18 cellular contexts compared by ENCODE assay signal in the genomic region with DNA sequence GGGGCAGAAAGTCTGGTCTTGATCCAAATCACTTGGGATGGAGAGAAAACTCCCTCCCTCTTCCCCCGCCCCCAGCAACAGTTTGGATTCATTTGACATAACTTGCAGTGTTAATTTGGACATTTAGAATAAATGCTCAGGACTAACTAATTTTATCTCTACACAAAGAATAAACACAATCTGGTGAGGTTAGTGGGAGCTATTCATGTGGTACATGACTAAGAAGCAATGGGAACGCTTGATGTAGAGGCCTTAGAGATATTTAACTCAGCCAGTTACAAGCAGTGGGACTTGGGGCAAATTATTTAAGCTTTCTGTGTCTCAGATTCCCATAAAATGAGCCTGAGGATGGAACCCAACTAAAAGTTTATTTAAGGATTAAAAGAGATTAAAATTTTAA.
"Had no signal": no experiment of that assay in that cellular context is flagged by ENCODE, and none has a peak within 500 bp of the region (broad histone marks: within the 10 kb centered on the region; RNA-seq: fewer than 3 reads in every experiment).

No MANE protein-coding gene starts in this region.

- H3K9me3 ChIP-seq: pancreas had no signal

- H3K36me3 ChIP-seq: adrenal gland, neutrophil, pancreas, sigmoid colon had no signal

- ATAC-seq: activated CD4-positive, alpha-beta T cell treated with anti-CD3 and anti-CD28 coated beads for 36 hours; activated naive CD4-positive, alpha-beta T cell treated with anti-CD3 and anti-CD28 coated beads, Interleukin-2, amount 50 U/mL, for 72 hours; foreskin keratinocyte; naive thymus-derived CD8-positive, alpha-beta T cell; T-cell; WTC11 had no signal

- DNase-seq: activated CD4-positive, alpha-beta T cell treated with anti-CD3 and anti-CD28 coated beads for 36 hours; activated CD4-positive, alpha-beta T cell treated with anti-CD3 and anti-CD28 coated beads, Interleukin-2, amount 50 U/mL, for 48 hours; activated gamma-delta T cell treated with Interleukin-2 at 50 U/mL for 16 hours; adrenal gland; caudate nucleus; dorsolateral prefrontal cortex; foreskin keratinocyte; glutamatergic neuron; left ventricle myocardium superior; naive thymus-derived CD8-positive, alpha-beta T cell; pancreas; sigmoid colon; stimulated activated CD8-positive, alpha-beta memory T cell treated with anti-CD3 and anti-CD28 coated beads, Interleukin-4, amount 100 ng/mL, for 48 hours; stimulated activated naive CD4-positive, alpha-beta T cell; T-cell had no signal

- H3K4me3 ChIP-seq: adrenal gland, dorsolateral prefrontal cortex, pancreas, sigmoid colon had no signal

- H3K27me3 ChIP-seq: adrenal gland, dorsolateral prefrontal cortex, foreskin keratinocyte, neutrophil, pancreas, sigmoid colon had no signal

- H3K4me1 ChIP-seq: foreskin keratinocyte, pancreas had no signal

- H3K27ac ChIP-seq: foreskin keratinocyte, neutrophil had no signal
